1 cellular context compared by ENCODE assay signal in genomic region chr15:56365075-56365711, GRCh38.
TF ChIP-seq lines count a peak whose summit lies in the region.

Gene TEX9 (plus strand): TSS chr15:56365426. CDS start chr15:56365451, 25 bp downstream.

TF ChIP-seq in GM12878, 131 proteins besides CTCF, POLR2A, EP300 and RAD21 (continued from another document):
- TF ChIP-seq BMI1 (IDR thresholded peaks at IDR 0.05; ENCODE audit: borderline replicate concordance), result peak; percentile 63
- TF ChIP-seq, protein P1, sequence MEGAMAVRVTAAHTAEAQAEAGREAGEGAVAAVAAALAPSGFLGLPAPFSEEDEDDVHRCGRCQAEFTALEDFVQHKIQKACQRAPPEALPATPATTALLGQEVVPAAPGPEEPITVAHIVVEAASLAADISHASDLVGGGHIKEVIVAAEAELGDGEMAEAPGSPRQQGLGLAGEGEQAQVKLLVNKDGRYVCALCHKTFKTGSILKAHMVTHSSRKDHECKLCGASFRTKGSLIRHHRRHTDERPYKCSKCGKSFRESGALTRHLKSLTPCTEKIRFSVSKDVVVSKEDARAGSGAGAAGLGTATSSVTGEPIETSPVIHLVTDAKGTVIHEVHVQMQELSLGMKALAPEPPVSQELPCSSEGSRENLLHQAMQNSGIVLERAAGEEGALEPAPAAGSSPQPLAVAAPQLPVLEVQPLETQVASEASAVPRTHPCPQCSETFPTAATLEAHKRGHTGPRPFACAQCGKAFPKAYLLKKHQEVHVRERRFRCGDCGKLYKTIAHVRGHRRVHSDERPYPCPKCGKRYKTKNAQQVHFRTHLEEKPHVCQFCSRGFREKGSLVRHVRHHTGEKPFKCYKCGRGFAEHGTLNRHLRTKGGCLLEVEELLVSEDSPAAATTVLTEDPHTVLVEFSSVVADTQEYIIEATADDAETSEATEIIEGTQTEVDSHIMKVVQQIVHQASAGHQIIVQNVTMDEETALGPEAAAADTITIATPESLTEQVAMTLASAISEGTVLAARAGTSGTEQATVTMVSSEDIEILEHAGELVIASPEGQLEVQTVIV (IDR thresholded peaks at IDR 0.05; ENCODE audit: borderline replicate concordance, partially characterized antibody), result no peak
- TF ChIP-seq MEF2B (IDR thresholded peaks at IDR 0.05; ENCODE audit: partially characterized antibody, poor library complexity, severe bottlenecking), result peak; percentile 9
- 0 out of 2 replicates have a peak, but pooled peaks have one; percentile 34 for TF ChIP-seq MEF2A (IDR thresholded peaks at IDR 0.05; ENCODE audit: insufficient read depth, low read depth, low read length)
- peak; percentile 91 for TF ChIP-seq CBFB (IDR thresholded peaks at IDR 0.05; ENCODE audit: low read depth)
- TF ChIP-seq RBBP5 (conservative IDR thresholded peaks at IDR 0.05), result 0 out of 2 replicates have a peak, but pooled peaks have one; percentile 37
- TF ChIP-seq EGR1 (IDR thresholded peaks at IDR 0.05; ENCODE audit: borderline replicate concordance in 1 of 2, low read depth in 2 of 2, low read length in 2 of 2), result peak in 1 of 2 experiments; percentile 75; a peak in 1 of 3 replicates
- peak; percentile 94 for TF ChIP-seq TAF1 (IDR thresholded peaks at IDR 0.05; ENCODE audit: borderline replicate concordance, low read depth, low read length)
- TF ChIP-seq MXI1 (IDR thresholded peaks at IDR 0.05; ENCODE audit: low read depth, low read length), result peak; percentile 83
- TF ChIP-seq PAX5 (IDR thresholded peaks at IDR 0.05; ENCODE audit: borderline replicate concordance, low read depth, low read length), result peak; percentile 44; the same call in 1 of the 2 replicates
- TF ChIP-seq BRCA1 (IDR thresholded peaks at IDR 0.05; ENCODE audit: low read depth, low read length), result peak; percentile 65
- TF ChIP-seq CREM (IDR thresholded peaks at IDR 0.05; ENCODE audit: low read depth), result peak; percentile 32; the same call in 1 of the 2 replicates
- TF ChIP-seq EED (IDR thresholded peaks at IDR 0.05; ENCODE audit: low read depth), result peak; percentile 54
